In the genomic region with DNA sequence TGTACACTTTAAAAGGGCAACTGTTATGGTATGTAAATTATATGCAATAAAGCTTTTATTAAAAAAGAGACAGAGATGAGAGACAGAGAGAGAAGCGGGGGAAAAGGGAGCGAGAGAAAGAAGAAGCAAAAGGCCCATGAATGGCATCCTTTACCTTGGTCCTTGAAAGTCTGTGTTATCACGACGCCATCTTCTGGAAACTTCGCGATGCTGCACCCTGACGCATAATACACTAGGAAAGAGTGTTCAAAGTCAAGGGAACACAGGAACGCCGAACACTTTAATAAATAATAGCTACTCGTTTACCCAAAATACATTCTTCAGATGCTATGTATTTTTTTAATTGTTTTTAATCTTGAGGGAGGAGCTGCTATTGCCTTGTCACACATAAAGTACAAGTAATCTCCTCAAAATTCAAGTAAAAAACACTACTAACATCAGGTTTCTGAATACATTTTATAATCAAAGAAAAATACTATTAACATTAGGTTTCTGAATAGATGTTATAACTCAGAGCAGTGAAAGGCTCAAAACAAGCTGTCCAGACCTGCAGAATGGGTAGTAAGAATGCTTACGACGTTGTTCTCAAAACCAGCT, we compare ENCODE assay signal across 8 cellular contexts. TPM values are rescaled to one million over a fixed set of nuclear protein-coding genes. Genes with fewer than 3 reads are reported as not detected.
DNase-seq lines count a peak whose midpoint lies in the region; ATAC-seq and TF ChIP-seq lines count a peak whose summit lies in the region.

No MANE protein-coding gene starts in this region.

- DNase-seq in activated naive CD4-positive, alpha-beta T cell treated with Interleukin-2 at 50 U/mL for 16 hours = peak; percentile 30
- DNase-seq in activated naive CD4-positive, alpha-beta T cell (lab: John Stamatoyannopoulos, UW) = no peak
- DNase-seq in NCI-H1694 treated with DMSO at 0.1 percent for 48 hours (lab: John Stamatoyannopoulos, UW) (peak; percentile 43), trophoblast cell (peak; percentile 47 to 81), ecto neural progenitor cell (ENCODE audit: low spot score) (no peak)
- peak; percentile 81 for DNase-seq in activated CD4-positive, alpha-beta T cell treated with anti-CD3 and anti-CD28 coated beads, Interleukin-2, amount 10 ng/mL, durations not matched to agents 24 days and 14 days

- no peak overlapping the region for H3K27ac Mint-ChIP-seq in activated CD4-positive, alpha-beta T cell treated with anti-CD3 and anti-CD28 coated beads, Interleukin-2, amount 10 ng/mL, durations not matched to agents 24 days and 14 days

- H2BK12ac ChIP-seq in trophoblast cell (ENCODE audit: low read length) = no peak overlapping the region

- H3K27me3 Mint-ChIP-seq in activated CD4-positive, alpha-beta T cell treated with anti-CD3 and anti-CD28 coated beads, Interleukin-2, amount 10 ng/mL, durations not matched to agents 24 days and 14 days = no peaks in the 10 kb centered on the region

- no peak overlapping the region for H3K23ac ChIP-seq in trophoblast cell (ENCODE audit: low read length)

- no peak for TF ChIP-seq EP300 in gastroesophageal sphincter (IDR thresholded peaks at IDR 0.05)

- H3K9me3 ChIP-seq in gastroesophageal sphincter (no peaks in the 10 kb centered on the region), trophoblast cell (ENCODE audit: insufficient read depth, low read depth, low read length) (no peaks in the 10 kb centered on the region)

- no peak overlapping the region for H4K91ac ChIP-seq in trophoblast cell (ENCODE audit: low read depth, low read length)

- H3K79me1 ChIP-seq in trophoblast cell (ENCODE audit: low read length) = no peaks in the 10 kb centered on the region

- H3K36me3 ChIP-seq in gastroesophageal sphincter (peaks cover 3 to 100% of the 10 kb centered on the region in 2 donors), trophoblast cell (ENCODE audit: control insufficient read depth in 1 of 2, insufficient read depth in 2 of 2, low read length in 2 of 2) (peaks cover 50 to 53% of the 10 kb centered on the region in 2 experiments)

- no peak overlapping the region for H2BK120ac ChIP-seq in trophoblast cell (ENCODE audit: insufficient read depth, low read length, poor library complexity)

- H3K4me1 ChIP-seq in gastroesophageal sphincter (peaks cover 0 to 10% (median 0%) of the 10 kb centered on the region in 3 donors), trophoblast cell (ENCODE audit: control insufficient read depth in 1 of 2, insufficient read depth in 2 of 2, low read length in 2 of 2) (no peaks in the 10 kb centered on the region)

- H2AK5ac ChIP-seq in trophoblast cell (ENCODE audit: low read length) = no peak overlapping the region

- no peak overlapping the region for H3K4ac ChIP-seq in trophoblast cell (ENCODE audit: low read depth, low read length)

- H3K4me3 Mint-ChIP-seq in activated CD4-positive, alpha-beta T cell treated with anti-CD3 and anti-CD28 coated beads, Interleukin-2, amount 10 ng/mL, durations not matched to agents 24 days and 14 days = no peak overlapping the region

- H3K4me1 Mint-ChIP-seq in activated CD4-positive, alpha-beta T cell treated with anti-CD3 and anti-CD28 coated beads, Interleukin-2, amount 10 ng/mL, durations not matched to agents 24 days and 14 days = peaks cover 7% of the 10 kb centered on the region

- H3K36me3 Mint-ChIP-seq in activated CD4-positive, alpha-beta T cell treated with anti-CD3 and anti-CD28 coated beads, Interleukin-2, amount 10 ng/mL, durations not matched to agents 24 days and 14 days (ENCODE audit: low read depth) = peaks cover 50% of the 10 kb centered on the region

- no peak for ATAC-seq in gastroesophageal sphincter
- ATAC-seq in HG03378 (IDR thresholded peaks at IDR 0.05; ENCODE audit: unreplicated experiment) = no peak

- H4K12ac ChIP-seq in trophoblast cell (ENCODE audit: low read depth, low read length) = no peak overlapping the region

- WGBS in gastroesophageal sphincter (ENCODE audit: low coverage in 1 of 2), 2 donors = 26 to 29% methylated on average over 11 to 12 of the region's 12 CpGs
- WGBS in trophoblast cell (ENCODE audit: extremely low coverage, insufficient coverage, insufficient read length) = no CpG with 5 or more reads among the region's 12 CpGs

- H3K4me3 ChIP-seq in gastroesophageal sphincter = no peak overlapping the region
- H3K4me3 ChIP-seq in trophoblast cell (ENCODE audit: low read depth, low read length) = no peak overlapping the region

- intact Hi-C loops in activated CD4-positive, alpha-beta T cell treated with anti-CD3 and anti-CD28 coated beads, Interleukin-2, amount 10 ng/mL, durations not matched to agents 24 days and 14 days (cut with micrococcal nuclease) = loop anchor here (1.0 to 5.0 kb wide), 2 partner anchors 109 to 238 kb away; no protein-coding TSS in a partner anchor

- H3K14ac ChIP-seq in trophoblast cell (ENCODE audit: low read length) = no peak overlapping the region

- no peak overlapping the region for H2BK5ac ChIP-seq in trophoblast cell (ENCODE audit: low read depth, low read length, poor library complexity)

- H3K27ac ChIP-seq in gastroesophageal sphincter (no peak overlapping the region), trophoblast cell (ENCODE audit: low read depth, low read length) (no peak overlapping the region)

- no peaks in the 10 kb centered on the region for H3K27me3 ChIP-seq in gastroesophageal sphincter
- no peaks in the 10 kb centered on the region for H3K27me3 ChIP-seq in trophoblast cell (ENCODE audit: insufficient read depth, low read length)

- no peak overlapping the region for H4K8ac ChIP-seq in trophoblast cell (ENCODE audit: low read depth, low read length)

- TF ChIP-seq CTCF in gastroesophageal sphincter (IDR thresholded peaks at IDR 0.05) = peak; percentile 38 to 60 (median 57)

- no peaks in the 10 kb centered on the region for H3K79me2 ChIP-seq in trophoblast cell (ENCODE audit: control insufficient read depth, insufficient read depth, low read length, poor library complexity)

- TF ChIP-seq POLR2A in gastroesophageal sphincter (IDR thresholded peaks at IDR 0.05) = no peak

- H3K9me3 Mint-ChIP-seq in activated CD4-positive, alpha-beta T cell treated with anti-CD3 and anti-CD28 coated beads, Interleukin-2, amount 10 ng/mL, durations not matched to agents 24 days and 14 days = no peaks in the 10 kb centered on the region

- no peak overlapping the region for H3K18ac ChIP-seq in trophoblast cell (ENCODE audit: low read length)

- H3K4me2 ChIP-seq in trophoblast cell (ENCODE audit: low read length) = no peak overlapping the region

- no peak overlapping the region for H3K9ac ChIP-seq in trophoblast cell (ENCODE audit: low read length)

- H2AFZ ChIP-seq in trophoblast cell (ENCODE audit: insufficient read depth, low read length, poor library complexity) = no peak overlapping the region

RNA-seq across cellular contexts. Expression of gene SLC38A8, which starts 23.0 kb away (rescaled TPM):
- not detected in 2 replicates for total RNA-seq in activated CD4-positive, alpha-beta T cell treated with anti-CD3 and anti-CD28 coated beads, Interleukin-2, amount 10 ng/mL, durations not matched to agents 24 days and 14 days
- not detected for total RNA-seq in gastroesophageal sphincter
- polyA plus RNA-seq in trophoblast cell (2013) = 0.12 and 0.19 TPM in 2 replicates

RNA-seq across cellular contexts. Expression of gene MBTPS1, which starts 51.1 kb away (rescaled TPM):
- 49.6 and 52.3 TPM in 2 replicates for total RNA-seq in activated CD4-positive, alpha-beta T cell treated with anti-CD3 and anti-CD28 coated beads, Interleukin-2, amount 10 ng/mL, durations not matched to agents 24 days and 14 days
- total RNA-seq in gastroesophageal sphincter = 10 to 100 TPM; 84.0 to 98.6 (median 90.9) TPM
- polyA plus RNA-seq in trophoblast cell (2013) = 57.3 and 58.4 TPM in 2 replicates

Comparison
In these comparisons a context has a peak if more than half of its experiments do, and no peak if none do; other contexts are left out.
1. DNase-seq: peak in activated naive CD4-positive, alpha-beta T cell treated with Interleukin-2 at 50 U/mL for 16 hours (single experiment), NCI-H1694 treated with DMSO at 0.1 percent for 48 hours (single experiment), activated CD4-positive, alpha-beta T cell treated with anti-CD3 and anti-CD28 coated beads, Interleukin-2, amount 10 ng/mL, durations not matched to agents 24 days and 14 days (single experiment) and trophoblast cell (2 of 2); none in activated naive CD4-positive, alpha-beta T cell (0 of 4) and ecto neural progenitor cell (single experiment).